Comparison of ENCODE assay signal across 25 cellular contexts in genomic region chr7:68472688-68473087, GRCh38.
"Had no signal": no experiment of that assay in that cellular context is flagged by ENCODE, and none has a peak within 500 bp of the region (broad histone marks: within the 10 kb centered on the region; RNA-seq: fewer than 3 reads in every experiment).

No MANE protein-coding gene starts in this region.

- ATAC-seq: naive thymus-derived CD8-positive, alpha-beta T cell; natural killer cell treated with Interleukin-12 subunit alpha and Interleukin-12 subunit beta and Interleukin-15 and Interleukin-18, amount 100 ng/mL, for 72 hours; psoas muscle; right cardiac atrium; right lobe of liver; stimulated activated effector memory CD8-positive, alpha-beta T cell treated with anti-CD3 and anti-CD28 coated beads, Interleukin-12 subunit alpha, Interleukin-12 subunit beta, amount 100 ng/mL, for 72 hours; stimulated activated naive B cell treated with anti-CD40 and anti-IgM and Interleukin-4, amounts not matched to agents 10 μg/mL and 1 μg/mL and 100 μg/mL, for 72 hours had no signal

- H3K4me3 ChIP-seq: ovary, psoas muscle, right lobe of liver, sigmoid colon, stomach, thoracic aorta, thyroid gland, tibial nerve, upper lobe of left lung, vagina had no signal

- DNase-seq: naive thymus-derived CD8-positive, alpha-beta T cell; nephron progenitor cell; occipital lobe; ovary; posterior cingulate gyrus; psoas muscle; right cardiac atrium; right lobe of liver; sigmoid colon; small intestine; stimulated activated CD4-positive, alpha-beta T cell treated with anti-CD3 and anti-CD28 coated beads, Interleukin-15, amount 100 ng/mL, for 24 hours; stimulated activated CD4-positive, alpha-beta T cell treated with anti-CD3 and anti-CD28 coated beads, Interleukin-2, amount 100 ng/mL, for 24 hours; stimulated activated CD4-positive, alpha-beta T cell treated with anti-CD3 and anti-CD28 coated beads, Interleukin-2, amount 100 ng/mL, for 48 hours; stimulated activated CD4-positive, alpha-beta T cell treated with anti-CD3 and anti-CD28 coated beads, Interleukin-4, amount 100 ng/mL, for 24 hours; stimulated activated naive B cell treated with anti-CD40 and anti-IgM and Interleukin-4, amounts not matched to agents 10 μg/mL and 1 μg/mL and 100 μg/mL, for 72 hours; stimulated activated naive CD4-positive, alpha-beta T cell treated with Interleukin-2 at 50 U/mL for 16 hours; stomach; thyroid gland; trophoblast cell; upper lobe of left lung had no signal
